Comparison of ENCODE assay signal across 1 cellular context in genomic region chr2:226023383-226023782, GRCh38.
TF ChIP-seq lines count a peak whose summit lies in the region.

No MANE protein-coding gene starts in this region.

TF ChIP-seq in HepG2, 621 proteins besides CTCF, POLR2A, EP300 and RAD21 (continued from another document):
- TF ChIP-seq POGZ (CRISPR knock-in tag; IDR thresholded peaks at IDR 0.05): peak; percentile 57; the same call in 1 of the 2 replicates
- TF ChIP-seq ZNF556 (CRISPR knock-in tag; IDR thresholded peaks at IDR 0.05; ENCODE audit: borderline replicate concordance): no peak
- no peak for TF ChIP-seq HDAC2 (CRISPR knock-in tag; IDR thresholded peaks at IDR 0.05)
- TF ChIP-seq ARID5B (CRISPR knock-in tag; IDR thresholded peaks at IDR 0.05): peak; percentile 28; the same call in 1 of the 2 replicates
- TF ChIP-seq ZNF883 (CRISPR knock-in tag; IDR thresholded peaks at IDR 0.05; ENCODE audit: not compliant biosample characterization): no peak
- TF ChIP-seq ZNF580 (CRISPR knock-in tag; IDR thresholded peaks at IDR 0.05; ENCODE audit: borderline replicate concordance, low read depth): peak; percentile 31; the same call in 1 of the 2 replicates
- TF ChIP-seq ZNF20 (CRISPR knock-in tag; IDR thresholded peaks at IDR 0.05): no peak
- TF ChIP-seq BRD4 (CRISPR knock-in tag; IDR thresholded peaks at IDR 0.05): no peak
- TF ChIP-seq SMC3 (IDR thresholded peaks at IDR 0.05; ENCODE audit: low read length): peak; percentile 74
- no peak for TF ChIP-seq PBX3 (CRISPR knock-in tag; IDR thresholded peaks at IDR 0.05; ENCODE audit: borderline replicate concordance)
- TF ChIP-seq TARDBP (CRISPR knock-in tag; IDR thresholded peaks at IDR 0.05): 0 out of 2 replicates have a peak, but pooled peaks have one; percentile 21
- TF ChIP-seq YEATS2 (CRISPR knock-in tag; IDR thresholded peaks at IDR 0.05; ENCODE audit: borderline replicate concordance): no peak
- 0 out of 2 replicates have a peak, but pooled peaks have one; percentile 32 for TF ChIP-seq KDM2A (CRISPR knock-in tag; IDR thresholded peaks at IDR 0.05; ENCODE audit: borderline replicate concordance, low read depth)
- TF ChIP-seq SIX1 (CRISPR knock-in tag; IDR thresholded peaks at IDR 0.05; ENCODE audit: borderline replicate concordance): peak; percentile 91
- peak; percentile 66; the same call in 1 of the 2 replicates for TF ChIP-seq CBX5 (CRISPR knock-in tag; IDR thresholded peaks at IDR 0.05; ENCODE audit: borderline replicate concordance)
- TF ChIP-seq GATAD2A (CRISPR knock-in tag; IDR thresholded peaks at IDR 0.05): peak; percentile 56; the same call in 1 of the 2 replicates
- TF ChIP-seq MED1 (CRISPR knock-in tag; IDR thresholded peaks at IDR 0.05): 0 out of 2 replicates have a peak, but pooled peaks have one; percentile 15
- peak; percentile 49; the same call in 1 of the 2 replicates for TF ChIP-seq PATZ1 (CRISPR knock-in tag; IDR thresholded peaks at IDR 0.05)
- no peak for TF ChIP-seq SOX13 (IDR thresholded peaks at IDR 0.05)
- peak in 1 of 2 experiments; percentile 38; a peak in 1 of 4 replicates for TF ChIP-seq SOX13 (CRISPR knock-in tag; conservative IDR thresholded peaks at IDR 0.05 in 1 of 2, IDR thresholded peaks at IDR 0.05 in 1 of 2)
- peak; percentile 59; the same call in 1 of the 2 replicates for TF ChIP-seq MIER2 (CRISPR knock-in tag; IDR thresholded peaks at IDR 0.05)
- TF ChIP-seq STAG1 (CRISPR knock-in tag; IDR thresholded peaks at IDR 0.05): peak; percentile 86
- no peak for TF ChIP-seq SAFB2 (CRISPR knock-in tag; IDR thresholded peaks at IDR 0.05; ENCODE audit: borderline replicate concordance, low read depth)
- TF ChIP-seq SNAI1 (CRISPR knock-in tag; IDR thresholded peaks at IDR 0.05; ENCODE audit: borderline replicate concordance): no peak
- 0 out of 2 replicates have a peak, but pooled peaks have one; percentile 52 for TF ChIP-seq SNAPC5 (CRISPR knock-in tag; IDR thresholded peaks at IDR 0.05; ENCODE audit: borderline replicate concordance)
- peak; percentile 19; the same call in 1 of the 2 replicates for TF ChIP-seq RXRB (CRISPR knock-in tag; IDR thresholded peaks at IDR 0.05; ENCODE audit: borderline replicate concordance)
- peak; percentile 33; the same call in 1 of the 2 replicates for TF ChIP-seq ZNF792 (CRISPR knock-in tag; IDR thresholded peaks at IDR 0.05)
- TF ChIP-seq ZNF773 (CRISPR knock-in tag; IDR thresholded peaks at IDR 0.05; ENCODE audit: borderline replicate concordance): no peak
- peak; percentile 99 for TF ChIP-seq TEAD3 (CRISPR knock-in tag; optimal IDR thresholded peaks at IDR 0.05; ENCODE audit: borderline replicate concordance)
- peak; percentile 24; the same call in 1 of the 2 replicates for TF ChIP-seq SALL1 (CRISPR knock-in tag; IDR thresholded peaks at IDR 0.05)
- peak; percentile 82 for TF ChIP-seq ZMYM4 (CRISPR knock-in tag; IDR thresholded peaks at IDR 0.05)
- no peak for TF ChIP-seq ARID4A (CRISPR knock-in tag; IDR thresholded peaks at IDR 0.05; ENCODE audit: borderline replicate concordance)
- TF ChIP-seq PBX2 (CRISPR knock-in tag; IDR thresholded peaks at IDR 0.05): no peak
- 0 out of 2 replicates have a peak, but pooled peaks have one; percentile 16 for TF ChIP-seq ZNF503 (CRISPR knock-in tag; IDR thresholded peaks at IDR 0.05)
- TF ChIP-seq SMAD3 (CRISPR knock-in tag; IDR thresholded peaks at IDR 0.05): 0 out of 2 replicates have a peak, but pooled peaks have one; percentile 33
- TF ChIP-seq FOXA3 (CRISPR knock-in tag; IDR thresholded peaks at IDR 0.05): peak; percentile 48; the same call in 1 of the 2 replicates
- 0 out of 2 replicates have a peak, but pooled peaks have one; percentile 13 for TF ChIP-seq RARA (CRISPR knock-in tag; IDR thresholded peaks at IDR 0.05)
- TF ChIP-seq THAP11 (CRISPR knock-in tag; IDR thresholded peaks at IDR 0.05): peak; percentile 11; the same call in 1 of the 2 replicates
- TF ChIP-seq HOMEZ (CRISPR knock-in tag; IDR thresholded peaks at IDR 0.05; ENCODE audit: low read depth): peak; percentile 55; the same call in 1 of the 2 replicates
- 0 out of 2 replicates have a peak, but pooled peaks have one; percentile 52 for TF ChIP-seq ZNF264 (CRISPR knock-in tag; IDR thresholded peaks at IDR 0.05)
- TF ChIP-seq ZBTB7B (CRISPR knock-in tag; IDR thresholded peaks at IDR 0.05): 0 out of 2 replicates have a peak, but pooled peaks have one; percentile 58
- TF ChIP-seq ZSCAN5A (CRISPR knock-in tag; IDR thresholded peaks at IDR 0.05; ENCODE audit: borderline replicate concordance): peak; percentile 33; the same call in 1 of the 2 replicates
- 0 out of 2 replicates have a peak, but pooled peaks have one; percentile 32 for TF ChIP-seq ZNF644 (CRISPR knock-in tag; IDR thresholded peaks at IDR 0.05; ENCODE audit: low read depth)
- TF ChIP-seq NR2F6 (IDR thresholded peaks at IDR 0.05): no peak
- 0 out of 2 replicates have a peak, but pooled peaks have one; percentile 28 for TF ChIP-seq NR2F6 (CRISPR knock-in tag; IDR thresholded peaks at IDR 0.05)
